In the genomic region with DNA sequence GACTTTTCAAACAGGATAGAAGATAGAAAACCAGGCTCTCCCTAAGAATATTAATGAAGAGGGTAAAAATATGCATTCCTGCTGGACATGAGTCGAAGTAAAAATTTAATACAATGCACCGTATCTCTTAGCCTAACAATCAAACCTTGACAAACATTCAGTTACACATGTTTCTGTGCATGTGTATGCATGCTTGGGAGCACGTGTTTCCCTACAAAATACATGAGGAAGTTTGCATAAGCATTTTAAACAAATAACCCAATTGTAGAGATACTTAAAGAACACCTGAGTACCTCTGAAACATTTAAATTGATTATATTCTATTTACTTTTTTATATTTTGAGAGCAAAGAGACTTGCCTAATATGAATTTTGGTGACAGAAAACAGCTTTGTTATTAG, we compare ENCODE assay signal across 21 cellular contexts.
"Had no signal": no experiment of that assay in that cellular context is flagged by ENCODE, and none has a peak within 500 bp of the region (broad histone marks: within the 10 kb centered on the region; RNA-seq: fewer than 3 reads in every experiment).

No MANE protein-coding gene starts in this region.

- H3K27me3 ChIP-seq: esophagus muscularis mucosa, foreskin keratinocyte, heart left ventricle, hepatocyte, left lung had no signal

- FAIRE-seq: colon, frontal cortex, keratinocyte had no signal

- H3K36me3 ChIP-seq: esophagus muscularis mucosa, gastroesophageal sphincter, heart left ventricle, left lung, lower lobe of right lung had no signal

- H3K79me2 ChIP-seq: hepatocyte had no signal

- H3K4me1 ChIP-seq: esophagus muscularis mucosa, foreskin keratinocyte, gastroesophageal sphincter, heart left ventricle, left lung, lower lobe of right lung had no signal

- H3K9me3 ChIP-seq: esophagus muscularis mucosa, gastroesophageal sphincter, heart left ventricle, left lung, lower lobe of right lung, mucosa of descending colon had no signal

- ATAC-seq: effector memory CD8-positive, alpha-beta T cell; foreskin keratinocyte; gastroesophageal sphincter; heart left ventricle; left cardiac atrium; left lung; left ventricle myocardium superior; lower lobe of right lung; mucosa of descending colon; naive thymus-derived CD8-positive, alpha-beta T cell had no signal

- H3K4me3 ChIP-seq: coronary artery, esophagus muscularis mucosa, gastroesophageal sphincter, heart left ventricle, hepatocyte, left lung, lower lobe of right lung, mucosa of descending colon had no signal

- H3K27ac ChIP-seq: coronary artery, esophagus muscularis mucosa, foreskin keratinocyte, gastroesophageal sphincter, heart left ventricle, hepatocyte, left lung, lower lobe of right lung had no signal

- H2AFZ ChIP-seq: hepatocyte had no signal

- DNase-seq: effector CD8-positive, alpha-beta T cell; effector memory CD8-positive, alpha-beta T cell; endodermal cell; foreskin keratinocyte; heart left ventricle; immature natural killer cell; left cardiac atrium; left lung; left ventricle myocardium superior; lower lobe of right lung; mesenchymal stem cell; mucosa of descending colon; naive B cell; naive thymus-derived CD8-positive, alpha-beta T cell had no signal

- H3K4me2 ChIP-seq: hepatocyte had no signal
